19 cellular contexts compared by ENCODE assay signal in genomic region chr5:154995679-154996078, GRCh38. TPM values are rescaled to one million over a fixed set of nuclear protein-coding genes. Genes with fewer than 3 reads are reported as not detected.
A peak's percentile ranks its signal among the peaks of the same experiment; 100 is the strongest.
DNase-seq lines count a peak whose midpoint lies in the region; ATAC-seq and TF ChIP-seq lines count a peak whose summit lies in the region.
"Had no signal": no experiment of that assay in that cellular context is flagged by ENCODE, and none has a peak within 500 bp of the region (broad histone marks: within the 10 kb centered on the region; RNA-seq: fewer than 3 reads in every experiment).

No MANE protein-coding gene starts in this region.

- no peaks in the 10 kb centered on the region for H3K79me2 ChIP-seq in DOHH2 (ENCODE audit: control insufficient read depth, low read length)
- H3K79me2 ChIP-seq: hepatocyte had no signal

- H3K4me3 Mint-ChIP-seq in WTC11, result no peak overlapping the region
- H3K4me3 Mint-ChIP-seq in CD8-positive, alpha-beta memory T cell, result no peak overlapping the region
- H3K4me3 Mint-ChIP-seq: activated naive CD4-positive, alpha-beta T cell treated with anti-CD3 and anti-CD28 coated beads, Interleukin-2, amount 50 U/mL, for 24 hours; activated T-cell treated with anti-CD3 and anti-CD28 coated beads, Interleukin-2, amount 50 U/mL, for 24 hours had no signal

- CTCF ChIA-PET in WTC11 (lab: Charles Lee), result interaction anchor here (0.6 to 3.0 kb wide), 13 partner anchors 9 to 827 kb away, joined by 3 to 38 read pairs (median 7); no protein-coding TSS in a partner anchor
- CTCF ChIA-PET in CD8-positive, alpha-beta memory T cell (lab: Charles Lee), result no interaction called here

- TF ChIP-seq POLR2A in NB4 (IDR thresholded peaks at IDR 0.05; ENCODE audit: extremely low read depth, insufficient read length), result no peak
- no peak for TF ChIP-seq POLR2A in lower leg skin (IDR thresholded peaks at IDR 0.05)

- no peaks in the 10 kb centered on the region for H3K36me3 Mint-ChIP-seq in WTC11
- no peaks in the 10 kb centered on the region for H3K36me3 Mint-ChIP-seq in CD8-positive, alpha-beta memory T cell

- no peaks in the 10 kb centered on the region for H3K4me1 ChIP-seq in DOHH2 (ENCODE audit: control insufficient read depth, low read length)
- no peaks in the 10 kb centered on the region for H3K4me1 ChIP-seq in CD8-positive, alpha-beta memory T cell (ENCODE audit: insufficient read depth, low read length)
- H3K4me1 ChIP-seq: body of pancreas had no signal

- no peaks in the 10 kb centered on the region for H3K36me3 ChIP-seq in DOHH2 (ENCODE audit: control insufficient read depth, low read length)
- no peaks in the 10 kb centered on the region for H3K36me3 ChIP-seq in CD8-positive, alpha-beta memory T cell (ENCODE audit: insufficient read depth, low read length)
- H3K36me3 ChIP-seq: MG63, ovary had no signal

- H3K4me1 Mint-ChIP-seq in WTC11, result no peaks in the 10 kb centered on the region
- no peaks in the 10 kb centered on the region for H3K4me1 Mint-ChIP-seq in CD8-positive, alpha-beta memory T cell
- H3K4me1 Mint-ChIP-seq: activated naive CD4-positive, alpha-beta T cell treated with anti-CD3 and anti-CD28 coated beads, Interleukin-2, amount 50 U/mL, for 24 hours had no signal

- H3K9me2 ChIP-seq in DOHH2 (replicated peaks; ENCODE audit: control insufficient read depth, low read length), result no peaks in the 10 kb centered on the region

- intact Hi-C loops in lower leg skin (cut with DNase I; ENCODE audit: low total_unique reads), result no loop called here

- peak; percentile 51 for TF ChIP-seq CTCF in DOHH2 (IDR thresholded peaks at IDR 0.05; ENCODE audit: low read depth, low read length, poor library complexity, severe bottlenecking)
- TF ChIP-seq CTCF in NB4 (IDR thresholded peaks at IDR 0.05; ENCODE audit: low read depth, low read length), result peak; percentile 34
- no peak for TF ChIP-seq CTCF in WTC11 (IDR thresholded peaks at IDR 0.05)
- no peak for TF ChIP-seq CTCF in lower leg skin (IDR thresholded peaks at IDR 0.05)

- no peaks in the 10 kb centered on the region for H3K27me3 Mint-ChIP-seq in WTC11 (ENCODE audit: low read depth)
- peaks cover 6 to 9% of the 10 kb centered on the region in 2 donors for H3K27me3 Mint-ChIP-seq in CD8-positive, alpha-beta memory T cell

- H3K4me3 ChIP-seq in DOHH2 (ENCODE audit: low read length) (no peak overlapping the region), NB4 (ENCODE audit: low read depth, low read length) (no peak overlapping the region), lower leg skin (ENCODE audit: low read depth, poor library complexity, severe bottlenecking) (no peak overlapping the region)
- no peak overlapping the region for H3K4me3 ChIP-seq in CD8-positive, alpha-beta memory T cell (ENCODE audit: low read length)
- H3K4me3 ChIP-seq: body of pancreas, hepatocyte, MG63, ovary had no signal

- H3K27me3 ChIP-seq in DOHH2 (ENCODE audit: control insufficient read depth, low read length), result peaks cover 5% of the 10 kb centered on the region; the same call in 1 of the 2 replicates
- no peaks in the 10 kb centered on the region for H3K27me3 ChIP-seq in CD8-positive, alpha-beta memory T cell (ENCODE audit: insufficient read depth, low read length, poor library complexity, severe bottlenecking)
- H3K27me3 ChIP-seq: body of pancreas, hepatocyte, MG63, ovary had no signal

- H3K27ac ChIP-seq in DOHH2 (ENCODE audit: low read depth, low read length), result no peak overlapping the region
- no peak overlapping the region for H3K27ac ChIP-seq in CD8-positive, alpha-beta memory T cell (ENCODE audit: low read depth, low read length)
- H3K27ac ChIP-seq: body of pancreas, hepatocyte, ovary had no signal

- ATAC-seq in WTC11, result peak; percentile 100
- ATAC-seq in HG03175 (IDR thresholded peaks at IDR 0.05; ENCODE audit: unreplicated experiment), result no peak
- ATAC-seq: body of pancreas, left cardiac atrium had no signal

- POLR2A ChIA-PET in WTC11 (lab: Charles Lee), result interaction anchor here (0.9 kb wide), 1 partner anchor 9 kb away, joined by 4 read pairs; no protein-coding TSS in a partner anchor
- POLR2A ChIA-PET in CD8-positive, alpha-beta memory T cell (lab: Charles Lee), result no interaction called here

- H3F3A ChIP-seq in DOHH2 (ENCODE audit: control insufficient read depth, insufficient read depth), result no peaks in the 10 kb centered on the region

- no peak overlapping the region for H3K27ac Mint-ChIP-seq in WTC11
- no peak overlapping the region for H3K27ac Mint-ChIP-seq in CD8-positive, alpha-beta memory T cell
- H3K27ac Mint-ChIP-seq: activated naive CD4-positive, alpha-beta T cell treated with anti-CD3 and anti-CD28 coated beads, Interleukin-2, amount 50 U/mL, for 24 hours; activated T-cell treated with anti-CD3 and anti-CD28 coated beads, Interleukin-2, amount 50 U/mL, for 24 hours had no signal

- no peaks in the 10 kb centered on the region for H3K9me3 Mint-ChIP-seq in WTC11
- peaks cover 0 to 2% (median 0%) of the 10 kb centered on the region in 5 donors for H3K9me3 Mint-ChIP-seq in CD8-positive, alpha-beta memory T cell
- H3K9me3 Mint-ChIP-seq: activated naive CD4-positive, alpha-beta T cell treated with anti-CD3 and anti-CD28 coated beads, Interleukin-2, amount 50 U/mL, for 24 hours; activated T-cell treated with anti-CD3 and anti-CD28 coated beads, Interleukin-2, amount 50 U/mL, for 24 hours had no signal

- no peaks in the 10 kb centered on the region for H3K9me3 ChIP-seq in DOHH2 (ENCODE audit: control insufficient read depth, insufficient read depth, low read length)
- no peaks in the 10 kb centered on the region for H3K9me3 ChIP-seq in CD8-positive, alpha-beta memory T cell (ENCODE audit: low read length)
- H3K9me3 ChIP-seq: body of pancreas, MG63, ovary had no signal

- H3K4me2 ChIP-seq in DOHH2 (ENCODE audit: low read length), result no peak overlapping the region
- H3K4me2 ChIP-seq: hepatocyte had no signal

- H4K20me1 ChIP-seq in DOHH2 (ENCODE audit: control insufficient read depth, insufficient read depth, low read depth, low read length), result no peaks in the 10 kb centered on the region

- 58 to 74% methylated on average over 4 of the region's 4 CpGs for WGBS in lower leg skin, 2 donors

- DNase-seq in NB4 (ENCODE audit: low read depth) (peak; percentile 17), WTC11 (ENCODE audit: low spot score) (peak; percentile 46), iPS-NIHi7 (ENCODE audit: extremely low spot score) (peak; percentile 75), SKM-1 (lab: John Stamatoyannopoulos, UW; ENCODE audit: unreplicated experiment) (no peak), lower leg skin (ENCODE audit: low spot score in 2 of 2) (no peak)
- no peak for DNase-seq in CD8-positive, alpha-beta memory T cell
- DNase-seq: activated CD4-positive, alpha-beta T cell treated with anti-CD3 and anti-CD28 coated beads, Interleukin-2, amount 50 U/mL, for 4 hours; activated T-cell treated with anti-CD3 and anti-CD28 coated beads, Interleukin-2, amount 50 U/mL, for 24 hours; body of pancreas; left cardiac atrium; MG63; NCI-H2081 treated with DMSO at 0.1 percent for 48 hours; ovary; Right ventricle myocardium superior; stimulated activated CD4-positive, alpha-beta T cell treated with anti-CD3 and anti-CD28 coated beads, Interleukin-2, amount 100 ng/mL, for 24 hours had no signal

TF ChIP-seq in WTC11, 78 proteins besides CTCF, POLR2A, EP300 and RAD21 (continues in another document):
- TF ChIP-seq RORB (CRISPR knock-in tag; IDR thresholded peaks at IDR 0.05), result no peak
- TF ChIP-seq, protein P1, sequence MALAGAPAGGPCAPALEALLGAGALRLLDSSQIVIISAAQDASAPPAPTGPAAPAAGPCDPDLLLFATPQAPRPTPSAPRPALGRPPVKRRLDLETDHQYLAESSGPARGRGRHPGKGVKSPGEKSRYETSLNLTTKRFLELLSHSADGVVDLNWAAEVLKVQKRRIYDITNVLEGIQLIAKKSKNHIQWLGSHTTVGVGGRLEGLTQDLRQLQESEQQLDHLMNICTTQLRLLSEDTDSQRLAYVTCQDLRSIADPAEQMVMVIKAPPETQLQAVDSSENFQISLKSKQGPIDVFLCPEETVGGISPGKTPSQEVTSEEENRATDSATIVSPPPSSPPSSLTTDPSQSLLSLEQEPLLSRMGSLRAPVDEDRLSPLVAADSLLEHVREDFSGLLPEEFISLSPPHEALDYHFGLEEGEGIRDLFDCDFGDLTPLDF (CRISPR knock-in tag; IDR thresholded peaks at IDR 0.05), result no peak
- TF ChIP-seq PREB (CRISPR knock-in tag; IDR thresholded peaks at IDR 0.05; ENCODE audit: borderline replicate concordance), result no peak
- no peak for TF ChIP-seq NFE2L1 (CRISPR knock-in tag; IDR thresholded peaks at IDR 0.05)
- TF ChIP-seq, protein P2, sequence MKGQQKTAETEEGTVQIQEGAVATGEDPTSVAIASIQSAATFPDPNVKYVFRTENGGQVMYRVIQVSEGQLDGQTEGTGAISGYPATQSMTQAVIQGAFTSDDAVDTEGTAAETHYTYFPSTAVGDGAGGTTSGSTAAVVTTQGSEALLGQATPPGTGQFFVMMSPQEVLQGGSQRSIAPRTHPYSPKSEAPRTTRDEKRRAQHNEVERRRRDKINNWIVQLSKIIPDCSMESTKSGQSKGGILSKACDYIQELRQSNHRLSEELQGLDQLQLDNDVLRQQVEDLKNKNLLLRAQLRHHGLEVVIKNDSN (CRISPR knock-in tag; IDR thresholded peaks at IDR 0.05), result no peak
- TF ChIP-seq ELF4 (CRISPR knock-in tag; IDR thresholded peaks at IDR 0.05; ENCODE audit: low read depth), result no peak

RNA-seq across cellular contexts. Expression of gene KIF4B, which starts 17.9 kb away (rescaled TPM):
- total RNA-seq in WTC11 (2021), result 0.07 to 0.09 TPM in 2 of 3 replicates, not detected in the other
- total RNA-seq in CD8-positive, alpha-beta memory T cell, result under 1 TPM in 1 of 2 experiments, not detected in 1; 0.09 TPM
- not detected for polyA plus RNA-seq in CD8-positive, alpha-beta memory T cell
- not detected for total RNA-seq in lower leg skin
- total RNA-seq: Right ventricle myocardium superior had no signal
- polyA plus RNA-seq: ovary had no signal

RNA-seq across cellular contexts. Expression of gene MRPL22, which starts 54.8 kb away (rescaled TPM):
- total RNA-seq in WTC11 (2021), result 52.0 to 62.3 TPM (median 60.1 TPM) in 3 replicates
- total RNA-seq in CD8-positive, alpha-beta memory T cell, result 10 to 100 TPM; 87.2 to 90.2 TPM
- polyA plus RNA-seq in CD8-positive, alpha-beta memory T cell, result 88.5 TPM
- total RNA-seq in lower leg skin, result 10 to 100 TPM; 19.1 to 24.4 (median 22.2) TPM

RNA-seq across cellular contexts. Expression of gene GEMIN5, which starts 57.7 kb away (rescaled TPM):
- 25.9 to 34.8 TPM (median 27.2 TPM) in 3 replicates for total RNA-seq in WTC11 (2021)
- 10 to 100 TPM; 42.1 to 45.2 TPM for total RNA-seq in CD8-positive, alpha-beta memory T cell
- 10.8 TPM for polyA plus RNA-seq in CD8-positive, alpha-beta memory T cell
- 10 to 100 TPM; 16.7 to 20.5 (median 18.9) TPM for total RNA-seq in lower leg skin

Comparison
In these comparisons a context has a peak if more than half of its experiments do, and no peak if none do; other contexts are left out.
1. CTCF ChIP-seq: peak in DOHH2 (single experiment) and NB4 (single experiment); none in WTC11 (single experiment) and lower leg skin (0 of 3).
2. DNase-seq: peak in NB4 (single experiment), WTC11 (single experiment) and iPS-NIHi7 (single experiment); none in SKM-1 (single experiment), CD8-positive, alpha-beta memory T cell (0 of 5) and lower leg skin (0 of 2).